In the genomic region with DNA sequence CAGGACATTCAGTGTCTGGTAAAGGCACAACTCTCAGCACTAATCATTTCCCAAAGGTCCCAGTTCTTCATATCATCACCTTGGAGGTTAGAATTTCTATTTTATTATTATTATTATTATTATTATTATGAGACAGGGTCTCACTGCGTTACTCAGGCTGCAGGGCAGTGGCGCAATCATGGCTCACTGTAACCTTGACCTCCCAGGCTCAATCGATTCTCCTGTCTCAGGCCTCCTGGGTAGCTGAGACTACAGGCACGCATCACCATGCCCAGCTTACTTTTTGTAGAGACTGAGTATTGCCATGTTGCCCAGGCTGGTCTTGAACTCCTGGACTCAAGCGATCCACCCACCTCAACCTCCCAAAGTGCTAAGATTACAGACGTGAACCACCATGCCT, we compare ENCODE assay signal across 27 cellular contexts.
"Had no signal": no experiment of that assay in that cellular context is flagged by ENCODE, and none has a peak within 500 bp of the region (broad histone marks: within the 10 kb centered on the region; RNA-seq: fewer than 3 reads in every experiment).

No MANE protein-coding gene starts in this region.

- ATAC-seq: stimulated activated effector memory CD8-positive, alpha-beta T cell treated with anti-CD3 and anti-CD28 coated beads, Interleukin-12 subunit alpha, Interleukin-12 subunit beta, amount 100 ng/mL, for 72 hours; stimulated activated memory B cell treated with anti-CD40 and anti-IgM and Interleukin-4, amounts not matched to agents 10 μg/mL and 1 μg/mL and 100 μg/mL, for 72 hours; stimulated activated naive B cell treated with anti-CD40 and anti-IgM and Interleukin-4, amounts not matched to agents 10 μg/mL and 1 μg/mL and 100 μg/mL, for 72 hours; stimulated activated naive CD8-positive, alpha-beta T cell treated with anti-CD3 and anti-CD28 coated beads, Interleukin-15, amount 100 ng/mL, for 72 hours; stimulated activated naive CD8-positive, alpha-beta T cell treated with anti-CD3 and anti-CD28 coated beads, Interleukin-15, Interleukin-2, amounts not matched to agents 100 U/mL and 50 U/mL, for 24 hours; upper lobe of right lung had no signal

- H3K36me3 ChIP-seq: stomach, suprapubic skin, thoracic aorta, thyroid gland, tibial artery, tibial nerve, transverse colon, upper lobe of left lung, upper lobe of right lung, uterus, vagina had no signal

- H3K4me1 ChIP-seq: stomach, suprapubic skin, testis, thyroid gland, tibial artery, tibial nerve, transverse colon, upper lobe of left lung, upper lobe of right lung, uterus, vagina had no signal

- FAIRE-seq: urothelium cell line had no signal

- H3K27me3 ChIP-seq: suprapubic skin, testis, thyroid gland, tibial artery, tibial nerve, transverse colon, upper lobe of left lung, upper lobe of right lung, uterus, vagina had no signal

- DNase-seq: stimulated activated CD4-positive, alpha-beta T cell treated with anti-CD3 and anti-CD28 coated beads, Interleukin-2, amount 100 ng/mL, for 48 hours; stimulated activated CD4-positive, alpha-beta T cell treated with anti-CD3 and anti-CD28 coated beads, Interleukin-4, amount 100 ng/mL, for 1 hour; stimulated activated CD4-positive, alpha-beta T cell treated with anti-CD3 and anti-CD28 coated beads, Interleukin-4, amount 100 ng/mL, for 24 hours; stimulated activated CD4-positive, alpha-beta T cell treated with anti-CD3 and anti-CD28 coated beads, Interleukin-4, amount 100 ng/mL, for 4 hours; stimulated activated CD8-positive, alpha-beta memory T cell treated with anti-CD3 and anti-CD28 coated beads, Interleukin-4, amount 100 ng/mL, for 48 hours; stimulated activated naive B cell treated with anti-CD40 and anti-IgM and Interleukin-4, amounts not matched to agents 10 μg/mL and 1 μg/mL and 100 μg/mL, for 72 hours; stimulated activated naive CD4-positive, alpha-beta T cell; stimulated activated naive CD4-positive, alpha-beta T cell treated with Interleukin-2 at 50 U/mL for 16 hours; stimulated activated naive CD8-positive, alpha-beta T cell treated with anti-CD3 and anti-CD28 coated beads, Interleukin-15, amount 100 ng/mL, for 72 hours; stimulated activated naive CD8-positive, alpha-beta T cell treated with anti-CD3 and anti-CD28 coated beads, Interleukin-15, Interleukin-2, amounts not matched to agents 100 U/mL and 50 U/mL, for 24 hours; stomach; substantia nigra; testis; thyroid gland; tibial artery; transverse colon; trophoblast cell; upper lobe of left lung; upper lobe of right lung; uterus had no signal

- H3K9me3 ChIP-seq: suprapubic skin, testis, thoracic aorta, thyroid gland, transverse colon, upper lobe of left lung, upper lobe of right lung, uterus, vagina had no signal

- H3K27ac ChIP-seq: stomach, suprapubic skin, testis, thoracic aorta, thyroid gland, tibial artery, tibial nerve, transverse colon, upper lobe of left lung, upper lobe of right lung, uterus, vagina had no signal

- H3K4me3 ChIP-seq: stomach, suprapubic skin, testis, thoracic aorta, thyroid gland, tibial artery, tibial nerve, transverse colon, upper lobe of left lung, upper lobe of right lung, uterus, vagina had no signal
